In the genomic region with DNA sequence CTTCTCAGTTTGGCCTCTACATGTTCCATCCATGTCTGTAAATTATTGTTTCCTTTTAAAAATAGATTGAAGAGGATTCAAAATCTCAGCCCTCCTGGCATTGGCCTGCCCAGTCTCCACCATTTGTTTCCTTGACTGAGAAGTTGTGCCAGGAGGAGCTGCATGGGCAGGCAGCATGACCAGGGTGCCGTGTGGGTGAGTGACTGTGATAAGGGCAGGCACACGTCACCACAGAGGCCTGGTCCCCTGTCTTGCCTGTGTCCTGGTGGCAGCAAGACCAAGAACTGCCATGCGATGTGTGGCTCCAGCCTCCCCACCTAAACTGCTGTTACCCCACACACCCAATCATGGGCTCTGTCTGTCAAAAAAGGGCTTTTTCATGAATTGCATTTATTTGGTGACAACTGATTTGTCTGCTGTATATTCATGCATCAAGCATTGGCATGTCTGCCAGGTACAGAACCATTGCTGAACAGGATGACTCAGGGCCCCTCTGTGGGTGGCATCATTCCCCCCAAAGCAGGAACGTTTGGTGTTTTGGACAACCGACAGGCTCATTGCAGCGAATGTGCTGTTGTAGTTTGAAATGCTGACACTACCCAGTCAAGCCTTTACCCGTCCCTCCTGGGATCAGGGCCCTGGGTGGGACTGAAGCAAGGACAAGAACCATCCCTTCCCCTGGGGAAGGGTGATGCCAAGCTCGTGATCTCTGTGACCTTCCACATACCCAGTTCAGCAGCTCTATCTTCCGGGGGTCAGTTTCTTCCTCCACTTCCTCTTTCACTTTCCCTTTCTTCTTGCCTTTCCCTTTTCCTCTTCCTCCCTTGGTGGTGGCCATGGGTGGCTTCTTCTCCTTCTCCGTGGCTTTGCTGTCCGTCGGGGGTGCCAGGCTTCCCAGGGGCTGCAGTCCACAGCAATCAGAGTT, we compare ENCODE assay signal across 2 cellular contexts.
TF ChIP-seq lines count a peak whose summit lies in the region.

No MANE protein-coding gene starts in this region.

TF ChIP-seq in GM12891, 5 proteins besides CTCF, POLR2A, EP300 and RAD21 (continued from another document):
- TF ChIP-seq POU2F2 (IDR thresholded peaks at IDR 0.05; ENCODE audit: low read depth, low read length): no peak
- peak; percentile 88 for TF ChIP-seq SPI1 (IDR thresholded peaks at IDR 0.05; ENCODE audit: low read depth, low read length)
TF ChIP-seq in GM12891: peak in this region for 1.

TF ChIP-seq in GM12878, 131 proteins besides CTCF, POLR2A, EP300 and RAD21:
- TF ChIP-seq BCL11A (IDR thresholded peaks at IDR 0.05; ENCODE audit: low read depth, low read length) (no peak), SPI1 (IDR thresholded peaks at IDR 0.05; ENCODE audit: borderline replicate concordance, insufficient read depth, low read depth, low read length) (peak; percentile 75), FOS (IDR thresholded peaks at IDR 0.05; ENCODE audit: borderline replicate concordance, extremely low read depth, insufficient read length) (no peak), NR2C1 (IDR thresholded peaks at IDR 0.05) (no peak), CHD2 (IDR thresholded peaks at IDR 0.05; ENCODE audit: borderline replicate concordance, low read depth, low read length) (no peak), ETV6 (conservative IDR thresholded peaks at IDR 0.05 in 1 of 2, IDR thresholded peaks at IDR 0.05 in 1 of 2; ENCODE audit: borderline replicate concordance in 1 of 2, low read depth in 1 of 2) (peak in 1 of 2 experiments; percentile 56; a peak in 1 of 4 replicates), NFYA (IDR thresholded peaks at IDR 0.05; ENCODE audit: borderline replicate concordance, low read depth, low read length) (no peak), EGR1 (IDR thresholded peaks at IDR 0.05; ENCODE audit: borderline replicate concordance in 1 of 2, low read depth in 2 of 2, low read length in 2 of 2) (no peak)
- TF ChIP-seq, protein P1, sequence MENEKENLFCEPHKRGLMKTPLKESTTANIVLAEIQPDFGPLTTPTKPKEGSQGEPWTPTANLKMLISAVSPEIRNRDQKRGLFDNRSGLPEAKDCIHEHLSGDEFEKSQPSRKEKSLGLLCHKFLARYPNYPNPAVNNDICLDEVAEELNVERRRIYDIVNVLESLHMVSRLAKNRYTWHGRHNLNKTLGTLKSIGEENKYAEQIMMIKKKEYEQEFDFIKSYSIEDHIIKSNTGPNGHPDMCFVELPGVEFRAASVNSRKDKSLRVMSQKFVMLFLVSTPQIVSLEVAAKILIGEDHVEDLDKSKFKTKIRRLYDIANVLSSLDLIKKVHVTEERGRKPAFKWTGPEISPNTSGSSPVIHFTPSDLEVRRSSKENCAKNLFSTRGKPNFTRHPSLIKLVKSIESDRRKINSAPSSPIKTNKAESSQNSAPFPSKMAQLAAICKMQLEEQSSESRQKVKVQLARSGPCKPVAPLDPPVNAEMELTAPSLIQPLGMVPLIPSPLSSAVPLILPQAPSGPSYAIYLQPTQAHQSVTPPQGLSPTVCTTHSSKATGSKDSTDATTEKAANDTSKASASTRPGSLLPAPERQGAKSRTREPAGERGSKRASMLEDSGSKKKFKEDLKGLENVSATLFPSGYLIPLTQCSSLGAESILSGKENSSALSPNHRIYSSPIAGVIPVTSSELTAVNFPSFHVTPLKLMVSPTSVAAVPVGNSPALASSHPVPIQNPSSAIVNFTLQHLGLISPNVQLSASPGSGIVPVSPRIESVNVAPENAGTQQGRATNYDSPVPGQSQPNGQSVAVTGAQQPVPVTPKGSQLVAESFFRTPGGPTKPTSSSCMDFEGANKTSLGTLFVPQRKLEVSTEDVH (IDR thresholded peaks at IDR 0.05; ENCODE audit: low read depth, partially characterized antibody): no peak
- TF ChIP-seq, protein P2, sequence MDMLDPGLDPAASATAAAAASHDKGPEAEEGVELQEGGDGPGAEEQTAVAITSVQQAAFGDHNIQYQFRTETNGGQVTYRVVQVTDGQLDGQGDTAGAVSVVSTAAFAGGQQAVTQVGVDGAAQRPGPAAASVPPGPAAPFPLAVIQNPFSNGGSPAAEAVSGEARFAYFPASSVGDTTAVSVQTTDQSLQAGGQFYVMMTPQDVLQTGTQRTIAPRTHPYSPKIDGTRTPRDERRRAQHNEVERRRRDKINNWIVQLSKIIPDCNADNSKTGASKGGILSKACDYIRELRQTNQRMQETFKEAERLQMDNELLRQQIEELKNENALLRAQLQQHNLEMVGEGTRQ (IDR thresholded peaks at IDR 0.05; ENCODE audit: borderline replicate concordance, low read depth, low read length): no peak
